17 cellular contexts compared by ENCODE assay signal in genomic region chr16:52383640-52384292, GRCh38.
DNase-seq lines count a peak whose midpoint lies in the region; ATAC-seq lines count a peak whose summit lies in the region.
"Had no signal": no experiment of that assay in that cellular context is flagged by ENCODE, and none has a peak within 500 bp of the region (broad histone marks: within the 10 kb centered on the region; RNA-seq: fewer than 3 reads in every experiment).

No MANE protein-coding gene starts in this region.

- no peak for ATAC-seq in naive thymus-derived CD8-positive, alpha-beta T cell
- no peak for ATAC-seq in HG02938 (IDR thresholded peaks at IDR 0.05; ENCODE audit: unreplicated experiment)
- ATAC-seq: activated naive CD4-positive, alpha-beta T cell treated with anti-CD3 and anti-CD28 coated beads, Interleukin-2, amount 50 U/mL, for 72 hours had no signal

- H3K4me1 Mint-ChIP-seq in naive thymus-derived CD8-positive, alpha-beta T cell = peaks cover 0 to 2% (median 0%) of the 10 kb centered on the region in 4 donors
- no peaks in the 10 kb centered on the region for H3K4me1 Mint-ChIP-seq in CD4-positive, alpha-beta memory T cell

- intact Hi-C loops in CD4-positive, alpha-beta memory T cell (cut with micrococcal nuclease) = no loop called here

- H3K36me3 Mint-ChIP-seq in naive thymus-derived CD8-positive, alpha-beta T cell = peaks cover 0 to 8% (median 0%) of the 10 kb centered on the region in 3 donors
- no peaks in the 10 kb centered on the region for H3K36me3 Mint-ChIP-seq in CD4-positive, alpha-beta memory T cell
- H3K36me3 Mint-ChIP-seq: activated naive CD4-positive, alpha-beta T cell treated with anti-CD3 and anti-CD28 coated beads, Interleukin-2, amount 50 U/mL, for 72 hours had no signal

- H3K27me3 Mint-ChIP-seq in naive thymus-derived CD8-positive, alpha-beta T cell = peaks cover 0 to 5% (median 0%) of the 10 kb centered on the region in 5 donors
- no peaks in the 10 kb centered on the region for H3K27me3 Mint-ChIP-seq in CD4-positive, alpha-beta memory T cell

- DNase-seq in NCI-H2107 treated with DMSO at 0.1 percent for 48 hours (lab: John Stamatoyannopoulos, UW; ENCODE audit: unreplicated experiment) (peak; percentile 3), NCI-H2107 (lab: John Stamatoyannopoulos, UW) (no peak), NCI-H2196 treated with DMSO at 0.1 percent for 48 hours (lab: John Stamatoyannopoulos, UW; ENCODE audit: unreplicated experiment) (peak; percentile 35), astrocyte of the hippocampus (ENCODE audit: low read depth, low spot score) (peak; percentile 58), renal cortical epithelial cell (ENCODE audit: low read depth) (peak; percentile 82)
- no peak for DNase-seq in naive thymus-derived CD8-positive, alpha-beta T cell
- DNase-seq in CD4-positive, alpha-beta memory T cell = no peak
- DNase-seq: activated CD4-positive, alpha-beta T cell treated with anti-CD3 and anti-CD28 coated beads for 4 hours; dorsolateral prefrontal cortex; GM23248; kidney; SIG-M5; stimulated activated CD4-positive, alpha-beta T cell treated with anti-CD3 and anti-CD28 coated beads, Interleukin-4, amount 100 ng/mL, for 24 hours had no signal

- H3K9me3 ChIP-seq in CD4-positive, alpha-beta memory T cell (ENCODE audit: control insufficient read depth in 1 of 2, low read length in 2 of 2) = no peaks in the 10 kb centered on the region

- H3K4me1 ChIP-seq in CD4-positive, alpha-beta memory T cell (ENCODE audit: insufficient read depth, low read length) = no peaks in the 10 kb centered on the region

- H3K4me3 Mint-ChIP-seq in naive thymus-derived CD8-positive, alpha-beta T cell = no peak overlapping the region
- no peak overlapping the region for H3K4me3 Mint-ChIP-seq in CD4-positive, alpha-beta memory T cell

- no peaks in the 10 kb centered on the region for H3K36me3 ChIP-seq in CD4-positive, alpha-beta memory T cell (ENCODE audit: insufficient read depth, low read length)

- H3K27ac Mint-ChIP-seq in naive thymus-derived CD8-positive, alpha-beta T cell = no peak overlapping the region
- peak overlapping the region in 1 of 7 donors; percentile 42 for H3K27ac Mint-ChIP-seq in CD4-positive, alpha-beta memory T cell
- H3K27ac Mint-ChIP-seq: activated naive CD4-positive, alpha-beta T cell treated with anti-CD3 and anti-CD28 coated beads, Interleukin-2, amount 50 U/mL, for 72 hours had no signal

- no peak overlapping the region for H3K27ac ChIP-seq in CD4-positive, alpha-beta memory T cell (ENCODE audit: low read depth, low read length)
- H3K27ac ChIP-seq: C4-2B, dorsolateral prefrontal cortex, GM23248, hepatocyte had no signal

- POLR2A ChIA-PET in naive thymus-derived CD8-positive, alpha-beta T cell (lab: Charles Lee) = no interaction called here
- POLR2A ChIA-PET in CD4-positive, alpha-beta memory T cell (lab: Charles Lee; ENCODE audit: partially characterized antibody) = no interaction called here

- CTCF ChIA-PET in CD4-positive, alpha-beta memory T cell (lab: Charles Lee; ENCODE audit: partially characterized antibody) = no interaction called here

- H3K9me3 Mint-ChIP-seq in naive thymus-derived CD8-positive, alpha-beta T cell = peaks cover 0 to 20% (median 5%) of the 10 kb centered on the region in 9 donors
- H3K9me3 Mint-ChIP-seq in CD4-positive, alpha-beta memory T cell = peaks cover 0 to 13% (median 7%) of the 10 kb centered on the region in 8 donors

- H3K4me3 ChIP-seq in CD4-positive, alpha-beta memory T cell (ENCODE audit: low read length in 2 of 2) = no peak overlapping the region
- H3K4me3 ChIP-seq: dorsolateral prefrontal cortex, GM23248, hepatocyte had no signal

- no peaks in the 10 kb centered on the region for H3K27me3 ChIP-seq in CD4-positive, alpha-beta memory T cell (ENCODE audit: insufficient read depth, low read length)
- H3K27me3 ChIP-seq: hepatocyte had no signal

Comparison
In these comparisons a context has a peak if more than half of its experiments do, and no peak if none do; other contexts are left out.
1. DNase-seq: peak in NCI-H2107 treated with DMSO at 0.1 percent for 48 hours (single experiment), NCI-H2196 treated with DMSO at 0.1 percent for 48 hours (single experiment), astrocyte of the hippocampus (single experiment) and renal cortical epithelial cell (single experiment); none in NCI-H2107 (single experiment), naive thymus-derived CD8-positive, alpha-beta T cell (0 of 10) and CD4-positive, alpha-beta memory T cell (0 of 5).